1 cellular context compared by ENCODE assay signal in genomic region chr9:135886147-135886981, GRCh38.
TF ChIP-seq lines count a peak whose summit lies in the region.

No MANE protein-coding gene starts in this region.

TF ChIP-seq in IMR-90, 13 proteins besides CTCF, POLR2A, EP300 and RAD21 (continued from another document):
- TF ChIP-seq ELK1 (IDR thresholded peaks at IDR 0.05; ENCODE audit: borderline replicate concordance, low read depth, low read length) (no peak), CEBPB (IDR thresholded peaks at IDR 0.05; ENCODE audit: low read depth, low read length) (no peak), CHD1 (IDR thresholded peaks at IDR 0.05; ENCODE audit: low read depth, low read length) (no peak), USF2 (IDR thresholded peaks at IDR 0.05; ENCODE audit: low read depth, low read length) (no peak), RCOR1 (IDR thresholded peaks at IDR 0.05; ENCODE audit: insufficient replicate concordance, low read length) (no peak), MAZ (IDR thresholded peaks at IDR 0.05; ENCODE audit: borderline replicate concordance, low read depth, low read length) (no peak)
